Comparison of ENCODE assay signal across 21 cellular contexts in the genomic region with DNA sequence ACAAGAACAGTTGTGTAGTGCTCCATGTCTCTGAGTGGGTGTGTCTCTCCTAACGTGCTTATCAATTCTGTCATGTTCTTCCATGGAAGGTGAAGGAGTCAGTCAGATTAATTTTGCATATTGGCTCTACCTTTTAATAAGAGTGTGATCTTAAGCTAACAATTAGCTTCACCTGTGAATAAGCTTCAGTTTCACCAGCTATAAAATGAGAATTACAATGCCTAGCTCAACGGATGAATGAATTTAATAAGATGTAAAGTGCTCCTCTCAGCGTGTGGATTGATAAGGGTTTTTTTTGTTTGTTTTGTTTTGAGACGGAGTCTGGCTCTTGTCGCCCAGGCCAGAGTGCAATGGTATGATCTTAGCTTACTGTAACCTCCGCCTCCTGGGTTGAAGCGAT. TPM values are rescaled to one million over a fixed set of nuclear protein-coding genes. Genes with fewer than 3 reads are reported as not detected.
DNase-seq lines count a peak whose midpoint lies in the region; ATAC-seq and TF ChIP-seq lines count a peak whose summit lies in the region.
"Had no signal": no experiment of that assay in that cellular context is flagged by ENCODE, and none has a peak within 500 bp of the region (broad histone marks: within the 10 kb centered on the region; RNA-seq: fewer than 3 reads in every experiment).

No MANE protein-coding gene starts in this region.

- no peak overlapping the region for H3K9ac ChIP-seq in neural progenitor cell
- H3K9ac ChIP-seq: BLaER1 had no signal

- no peaks in the 10 kb centered on the region for H3K27me3 Mint-ChIP-seq in neural progenitor cell (ENCODE audit: insufficient read depth, low read depth)

- TF ChIP-seq POLR2A in vagina (IDR thresholded peaks at IDR 0.05) = no peak

- H3K36me3 Mint-ChIP-seq in neural progenitor cell = no peaks in the 10 kb centered on the region
- H3K36me3 Mint-ChIP-seq: CD8-positive, alpha-beta memory T cell; T-cell had no signal

- peak overlapping the region; percentile 47 for H3K27ac Mint-ChIP-seq in neural progenitor cell
- H3K27ac Mint-ChIP-seq: CD8-positive, alpha-beta memory T cell; T-cell had no signal

- no peaks in the 10 kb centered on the region for H3K27me3 ChIP-seq in neural progenitor cell
- H3K27me3 ChIP-seq in vagina = no peaks in the 10 kb centered on the region
- H3K27me3 ChIP-seq: BLaER1 had no signal

- H3K9me3 ChIP-seq in neural progenitor cell (ENCODE audit: low read depth) = no peaks in the 10 kb centered on the region
- H3K9me3 ChIP-seq in vagina = no peaks in the 10 kb centered on the region
- H3K9me3 ChIP-seq: BLaER1 had no signal

- H3K4me3 ChIP-seq in neural progenitor cell (no peak overlapping the region), vagina (no peak overlapping the region)
- H3K4me3 ChIP-seq: BLaER1, SK-N-MC had no signal

- no peak overlapping the region for H2AFZ ChIP-seq in neural progenitor cell (replicated peaks)

- H3K79me2 ChIP-seq in neural progenitor cell (ENCODE audit: low read depth) = no peaks in the 10 kb centered on the region

- H3K9me3 Mint-ChIP-seq in neural progenitor cell = no peaks in the 10 kb centered on the region
- H3K9me3 Mint-ChIP-seq: T-cell had no signal

- no peaks in the 10 kb centered on the region for H3K36me3 ChIP-seq in neural progenitor cell
- no peaks in the 10 kb centered on the region for H3K36me3 ChIP-seq in vagina
- H3K36me3 ChIP-seq: BLaER1 had no signal

- DNase-seq in NCI-H510A treated with DMSO at 0.1 percent for 48 hours (lab: John Stamatoyannopoulos, UW) (peak; percentile 79), NCI-H510A (lab: John Stamatoyannopoulos, UW) (no peak), NCI-H187 treated with DMSO at 0.1 percent for 48 hours (lab: John Stamatoyannopoulos, UW) (peak; percentile 43), NCI-H526 treated with DMSO at 0.1 percent for 48 hours (lab: John Stamatoyannopoulos, UW) (peak; percentile 88), neural progenitor cell (ENCODE audit: low spot score) (no peak), DMS 273 treated with DMSO at 0.1 percent for 48 hours (lab: John Stamatoyannopoulos, UW) (no peak), vagina (ENCODE audit: extremely low spot score in 2 of 2) (no peak)
- DNase-seq: CD8-positive, alpha-beta memory T cell; GF-D8; KBM-7; NCI-H2081 treated with DMSO at 0.1 percent for 48 hours; NCI-H446 treated with DMSO at 0.1 percent for 48 hours; Right ventricle myocardium superior; T-cell; T-helper 9 cell had no signal

- H3K4me1 Mint-ChIP-seq in neural progenitor cell = peaks cover 7% of the 10 kb centered on the region
- H3K4me1 Mint-ChIP-seq: CD8-positive, alpha-beta memory T cell; T-cell had no signal

- intact Hi-C loops in vagina (cut with DNase I) = no loop called here

- no peak overlapping the region for H3K4me3 Mint-ChIP-seq in neural progenitor cell
- H3K4me3 Mint-ChIP-seq: CD8-positive, alpha-beta memory T cell; T-cell had no signal

- H3F3A ChIP-seq in neural progenitor cell (ENCODE audit: low read depth) = no peaks in the 10 kb centered on the region

- H3K4me1 ChIP-seq in neural progenitor cell = peaks cover 12% of the 10 kb centered on the region
- H3K4me1 ChIP-seq in vagina = no peaks in the 10 kb centered on the region
- H3K4me1 ChIP-seq: BLaER1 had no signal

- H3K4me2 ChIP-seq in neural progenitor cell = no peak overlapping the region
- H3K4me2 ChIP-seq: BLaER1 had no signal

- no peaks in the 10 kb centered on the region for H4K20me1 ChIP-seq in neural progenitor cell (ENCODE audit: low read depth)
- H4K20me1 ChIP-seq: BLaER1 had no signal

- no peak for ATAC-seq in HG02798 (IDR thresholded peaks at IDR 0.05; ENCODE audit: poor library complexity, unreplicated experiment)
- ATAC-seq: T-cell had no signal

- H3K27ac ChIP-seq in neural progenitor cell (no peak overlapping the region), vagina (no peak overlapping the region)
- H3K27ac ChIP-seq: BLaER1, HL-60 had no signal

- TF ChIP-seq CTCF in neural progenitor cell (IDR thresholded peaks at IDR 0.05) (no peak), vagina (IDR thresholded peaks at IDR 0.05) (no peak)

RNA-seq across cellular contexts. Expression of a gene that starts 32.7 kb away (rescaled TPM):
- total RNA-seq in neural progenitor cell (ENCODE audit: low replicate concordance) (0.24 and 0.31 TPM in 2 replicates), vagina (not detected)
- total RNA-seq: CD8-positive, alpha-beta memory T cell; Daoy; H4; Right ventricle myocardium superior; T-cell had no signal

RNA-seq across cellular contexts. Expression of a gene that starts 59.6 kb away (rescaled TPM):
- total RNA-seq in neural progenitor cell (ENCODE audit: low replicate concordance) (134 and 182 TPM in 2 replicates), vagina (45.9 TPM)

RNA-seq across cellular contexts. Expression of a gene that starts 59.7 kb away (rescaled TPM):
- total RNA-seq in neural progenitor cell (ENCODE audit: low replicate concordance) (20.8 and 24.4 TPM in 2 replicates), vagina (103 TPM)

Comparison
In these comparisons a context has a peak if more than half of its experiments do, and no peak if none do; other contexts are left out.
1. DNase-seq: peak in NCI-H510A treated with DMSO at 0.1 percent for 48 hours (single experiment), NCI-H187 treated with DMSO at 0.1 percent for 48 hours (single experiment) and NCI-H526 treated with DMSO at 0.1 percent for 48 hours (single experiment); none in NCI-H510A (single experiment), neural progenitor cell (single experiment), DMS 273 treated with DMSO at 0.1 percent for 48 hours (single experiment) and vagina (0 of 2).